Comparison of ENCODE assay signal across 31 cellular contexts in genomic region chr4:140640150-140640748, GRCh38.
"Had no signal": no experiment of that assay in that cellular context is flagged by ENCODE, and none has a peak within 500 bp of the region (broad histone marks: within the 10 kb centered on the region; RNA-seq: fewer than 3 reads in every experiment).

No MANE protein-coding gene starts in this region.

- H3K27ac Mint-ChIP-seq: activated CD4-positive, alpha-beta memory T cell treated with anti-CD3 and anti-CD28 coated beads for 36 hours; activated naive CD4-positive, alpha-beta T cell treated with anti-CD3 and anti-CD28 coated beads for 36 hours; activated naive CD4-positive, alpha-beta T cell treated with anti-CD3 and anti-CD28 coated beads, Interleukin-2, amount 50 U/mL, for 72 hours; activated T-helper 1 cell treated with anti-CD3 and anti-CD28 coated beads, Interleukin-12 subunit alpha, Interleukin-12 subunit beta, Interleukin-2, Interleukin-4 antibody, amounts not matched to agents 30 ng/mL and 10 ng/mL and 1 ng/mL, durations not matched to agents 14 hours and 24 hours and 36 hours; WTC11 had no signal

- H3K27me3 ChIP-seq: adrenal gland, body of pancreas, breast epithelium, SJCRH30 had no signal

- H3K4me2 ChIP-seq: KMS-11 had no signal

- H3K9me3 Mint-ChIP-seq: activated CD4-positive, alpha-beta memory T cell treated with anti-CD3 and anti-CD28 coated beads for 36 hours; activated naive CD4-positive, alpha-beta T cell treated with anti-CD3 and anti-CD28 coated beads for 36 hours; activated naive CD4-positive, alpha-beta T cell treated with anti-CD3 and anti-CD28 coated beads, Interleukin-2, amount 50 U/mL, for 72 hours; activated T-cell treated with anti-CD3 and anti-CD28 coated beads, Interleukin-2, amount 50 U/mL, for 4 hours; activated T-helper 1 cell treated with anti-CD3 and anti-CD28 coated beads, Interleukin-12 subunit alpha, Interleukin-12 subunit beta, Interleukin-2, Interleukin-4 antibody, amounts not matched to agents 30 ng/mL and 10 ng/mL and 1 ng/mL, durations not matched to agents 14 hours and 24 hours and 36 hours; WTC11 had no signal

- H3K36me3 ChIP-seq: SJCRH30 had no signal

- H3K9me3 ChIP-seq: adrenal gland, body of pancreas, breast epithelium, SJCRH30 had no signal

- H3K4me3 ChIP-seq: adrenal gland, body of pancreas, SJCRH30, SK-N-MC had no signal

- ATAC-seq: activated CD4-positive, CD25-positive, alpha-beta regulatory T cell treated with anti-CD3 and anti-CD28 coated beads, Interleukin-2, amount 50 U/mL, for 24 hours; activated naive CD4-positive, alpha-beta T cell treated with anti-CD3 and anti-CD28 coated beads, Interleukin-2, amount 50 U/mL, for 72 hours; activated T-cell treated with anti-CD3 and anti-CD28 coated beads, Interleukin-2, amount 50 U/mL, for 4 hours; body of pancreas; Panc1; WTC11 had no signal

- H3K27ac ChIP-seq: adrenal gland, KMS-11, SJCRH30, SK-N-MC had no signal

- DNase-seq: activated CD4-positive, alpha-beta memory T cell treated with anti-CD3 and anti-CD28 coated beads for 36 hours; activated CD4-positive, alpha-beta T cell treated with anti-CD3 and anti-CD28 coated beads for 4 hours; activated CD4-positive, alpha-beta T cell treated with anti-CD3 and anti-CD28 coated beads, Interleukin-2, amount 50 U/mL, for 1 hour; activated CD8-positive, alpha-beta memory T cell treated with anti-CD3 and anti-CD28 coated beads, Interleukin-2, amount 50 U/mL, for 4 hours; activated gamma-delta T cell treated with Interleukin-2 at 50 U/mL for 16 hours; activated naive CD4-positive, alpha-beta T cell treated with anti-CD3 and anti-CD28 coated beads for 36 hours; activated T-cell treated with anti-CD3 and anti-CD28 coated beads for 4 hours; activated T-cell treated with anti-CD3 and anti-CD28 coated beads, Interleukin-2, amount 50 U/mL, for 4 hours; adrenal gland; body of pancreas; NCI-H1092 treated with DMSO at 0.1 percent for 48 hours; NCI-H1417 treated with DMSO at 0.1 percent for 48 hours; NCI-H187 treated with DMSO at 0.1 percent for 48 hours; NCI-H2081; NCI-H2171 treated with DMSO at 0.1 percent for 48 hours; NCI-H2227 treated with DMSO at 0.1 percent for 48 hours; NCI-H446 treated with DMSO at 0.1 percent for 48 hours; NCI-H524; NCI-H69; NCI-H82; SHP77; SJCRH30; T1000 had no signal

- H3K36me3 Mint-ChIP-seq: activated CD4-positive, alpha-beta memory T cell treated with anti-CD3 and anti-CD28 coated beads for 36 hours; activated naive CD4-positive, alpha-beta T cell treated with anti-CD3 and anti-CD28 coated beads, Interleukin-2, amount 50 U/mL, for 72 hours; WTC11 had no signal

- H3K4me3 Mint-ChIP-seq: activated CD4-positive, alpha-beta memory T cell treated with anti-CD3 and anti-CD28 coated beads for 36 hours; activated naive CD4-positive, alpha-beta T cell treated with anti-CD3 and anti-CD28 coated beads for 36 hours; activated T-cell treated with anti-CD3 and anti-CD28 coated beads, Interleukin-2, amount 50 U/mL, for 4 hours; activated T-helper 1 cell treated with anti-CD3 and anti-CD28 coated beads, Interleukin-12 subunit alpha, Interleukin-12 subunit beta, Interleukin-2, Interleukin-4 antibody, amounts not matched to agents 30 ng/mL and 10 ng/mL and 1 ng/mL, durations not matched to agents 14 hours and 24 hours and 36 hours; WTC11 had no signal

- H3K4me1 ChIP-seq: adrenal gland, breast epithelium, SJCRH30 had no signal
